ENCODE assay signal across 13 cellular contexts in genomic region chr20:10565191-10565921, GRCh38.
DNase-seq lines count a peak whose midpoint lies in the region; ATAC-seq and TF ChIP-seq lines count a peak whose summit lies in the region.
"Had no signal": no experiment of that assay in that cellular context is flagged by ENCODE, and none has a peak within 500 bp of the region (broad histone marks: within the 10 kb centered on the region; RNA-seq: fewer than 3 reads in every experiment).

No MANE protein-coding gene starts in this region.

- no peak overlapping the region for H2AFZ ChIP-seq in PC-9

- no peaks in the 10 kb centered on the region for H3K9me3 ChIP-seq in PC-9 (ENCODE audit: insufficient read depth, low read depth)
- H3K9me3 ChIP-seq in BE2C: no peaks in the 10 kb centered on the region

- TF ChIP-seq CTCF in PC-9 (conservative IDR thresholded peaks at IDR 0.05) (no peak), fibroblast of mammary gland (conservative IDR thresholded peaks at IDR 0.05; ENCODE audit: control insufficient read depth, insufficient read depth, low read depth, low read length) (no peak), omental fat pad (IDR thresholded peaks at IDR 0.05) (no peak), BE2C (IDR thresholded peaks at IDR 0.05; ENCODE audit: low read depth, low read length) (no peak)

- ATAC-seq in omental fat pad (ENCODE audit: low FRiP score): peak; percentile 80
- ATAC-seq in HG03469 (IDR thresholded peaks at IDR 0.05; ENCODE audit: unreplicated experiment): no peak
- ATAC-seq: activated T-helper 17 cell treated with anti-CD3 and anti-CD28 coated beads, Interleukin-2, amount 50 U/mL, for 72 hours had no signal

- H3K4me2 ChIP-seq in PC-9: 0 out of 2 replicates have a peak overlapping the region, but pooled peaks have one; percentile 15

- H3K4me1 ChIP-seq in PC-9 (replicated peaks; ENCODE audit: insufficient read depth) (peaks cover 23% of the 10 kb centered on the region), BE2C (peaks cover 5% of the 10 kb centered on the region; the same call in 1 of the 2 replicates)

- no peaks in the 10 kb centered on the region; the same call in 1 of the 2 replicates for H3K79me2 ChIP-seq in PC-9 (ENCODE audit: low read depth)

- peak; percentile 61 for DNase-seq in AG20443 (ENCODE audit: low spot score)
- no peak for DNase-seq in PC-9
- DNase-seq in fibroblast of mammary gland (ENCODE audit: low read depth): peak; percentile 93
- DNase-seq in omental fat pad (ENCODE audit: low spot score): no peak
- DNase-seq in BE2C: no peak
- no peak for DNase-seq in cortex of kidney (lab: John Stamatoyannopoulos, UW)
- DNase-seq in SHP77 treated with DMSO at 0.1 percent for 48 hours (lab: John Stamatoyannopoulos, UW): no peak
- DNase-seq: DMS 273 treated with DMSO at 0.1 percent for 48 hours, hippocampal formation, NCI-H1105, substantia nigra had no signal

- H3K36me3 ChIP-seq in PC-9 (ENCODE audit: low read depth) (0 out of 2 replicates have a peak, but pooled peaks cover 6% of the 10 kb centered on the region), BE2C (peaks cover 2% of the 10 kb centered on the region; the same call in 1 of the 2 replicates)

- no peaks in the 10 kb centered on the region; the same call in 1 of the 2 replicates for H3K9me2 ChIP-seq in PC-9 (ENCODE audit: insufficient read depth)

- H3K27me3 ChIP-seq in PC-9 (ENCODE audit: insufficient read depth, low read depth): no peaks in the 10 kb centered on the region
- H3K27me3 ChIP-seq in BE2C: no peaks in the 10 kb centered on the region

- intact Hi-C loops in PC-9 (cut with micrococcal nuclease; ENCODE audit: unreplicated experiment): no loop called here

- H3K27ac ChIP-seq in PC-9: peak overlapping the region; percentile 89

- POLR2A ChIA-PET in PC-9 (lab: Charles Lee; ENCODE audit: unreplicated experiment): interaction anchor here (0.6 kb wide), 1 partner anchor 9 kb away, joined by 3 read pairs; no protein-coding TSS in a partner anchor

- no peaks in the 10 kb centered on the region for H3F3A ChIP-seq in PC-9 (ENCODE audit: insufficient read depth, low read depth)

- H3K4me3 ChIP-seq in PC-9: no peak overlapping the region
- no peak overlapping the region for H3K4me3 ChIP-seq in fibroblast of mammary gland (ENCODE audit: control insufficient read depth, low read depth, low read length)
- H3K4me3 ChIP-seq in BE2C (ENCODE audit: low read depth, low read length): no peak overlapping the region

- CTCF ChIA-PET in PC-9 (lab: Charles Lee): interaction anchor here (0.6 to 0.7 kb wide), 2 partner anchors 12 to 31 kb away, joined by 3 to 4 read pairs; no protein-coding TSS in a partner anchor

- TSS peak; percentile 92 for BruUV-seq in PC-9 (replicated peaks; lab: Mats Ljungman, UMichigan)

- no peaks in the 10 kb centered on the region for H4K20me1 ChIP-seq in PC-9 (ENCODE audit: insufficient read depth)

Comparison
In these comparisons a context has a peak if more than half of its experiments do, and no peak if none do; other contexts are left out.
1. DNase-seq: peak in AG20443 (single experiment) and fibroblast of mammary gland (single experiment); none in PC-9 (0 of 2), omental fat pad (single experiment), BE2C (single experiment), cortex of kidney (single experiment) and SHP77 treated with DMSO at 0.1 percent for 48 hours (single experiment).